Comparison of ENCODE assay signal across 9 cellular contexts in the genomic region with DNA sequence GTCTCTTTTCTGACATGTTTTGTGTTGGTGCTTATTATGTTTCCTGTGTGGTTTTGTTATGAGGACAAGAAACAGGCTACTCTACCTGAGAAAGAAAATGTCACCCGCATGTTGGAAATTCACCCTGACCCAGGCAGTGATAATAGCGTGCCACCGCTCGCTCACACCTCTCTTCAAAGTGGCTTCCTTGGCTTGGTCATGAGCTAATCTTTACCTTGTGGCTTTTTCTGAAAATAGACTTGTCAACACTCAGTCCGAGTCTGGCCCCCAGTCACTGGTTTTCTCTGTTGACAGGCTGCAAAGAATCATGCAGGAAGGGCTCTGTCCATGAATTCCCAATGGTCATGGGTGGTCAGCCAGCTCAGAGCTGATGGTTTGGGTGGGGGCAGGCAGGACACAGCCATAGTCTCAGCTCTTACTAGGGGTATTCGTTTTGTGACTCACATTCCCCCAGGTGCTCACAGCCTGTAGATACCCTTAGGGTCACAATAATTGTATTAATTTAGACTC.
DNase-seq lines count a peak whose midpoint lies in the region; ATAC-seq, FAIRE-seq and TF ChIP-seq lines count a peak whose summit lies in the region.
"Had no signal": no experiment of that assay in that cellular context is flagged by ENCODE, and none has a peak within 500 bp of the region (broad histone marks: within the 10 kb centered on the region; RNA-seq: fewer than 3 reads in every experiment).

No MANE protein-coding gene starts in this region.

- peaks cover 15 to 50% (median 43%) of the 10 kb centered on the region in 7 donors for H3K4me1 Mint-ChIP-seq in naive thymus-derived CD4-positive, alpha-beta T cell

- H3K9me3 Mint-ChIP-seq in naive thymus-derived CD4-positive, alpha-beta T cell: no peaks in the 10 kb centered on the region

- no peaks in the 10 kb centered on the region for H3K27me3 Mint-ChIP-seq in naive thymus-derived CD4-positive, alpha-beta T cell

- TF ChIP-seq CTCF in D721Med (IDR thresholded peaks at IDR 0.05; ENCODE audit: insufficient read depth, missing control alignments): no peak

- H3K4me3 ChIP-seq in naive thymus-derived CD4-positive, alpha-beta T cell (ENCODE audit: low read length): no peak overlapping the region

- no peak for FAIRE-seq in D721Med (lab: Jason Lieb, UNC)

- H3K9me3 ChIP-seq in naive thymus-derived CD4-positive, alpha-beta T cell (ENCODE audit: control insufficient read depth in 2 of 3, low read length in 3 of 3): no peaks in the 10 kb centered on the region

- ATAC-seq in GM21528 (IDR thresholded peaks at IDR 0.05; ENCODE audit: low FRiP score, unreplicated experiment): peak; percentile 61
- peak; percentile 37 for ATAC-seq in naive thymus-derived CD4-positive, alpha-beta T cell

- H3K27ac ChIP-seq in naive thymus-derived CD4-positive, alpha-beta T cell (ENCODE audit: low read depth, low read length): no peak overlapping the region
- H3K27ac ChIP-seq: 22Rv1 had no signal

- POLR2A ChIA-PET in naive thymus-derived CD4-positive, alpha-beta T cell (lab: Charles Lee): interaction anchor here (0.6 kb wide), 1 partner anchor 523 kb away, joined by 3 read pairs; no protein-coding TSS in a partner anchor

- DNase-seq in NCI-H146 (lab: John Stamatoyannopoulos, UW) (peak; percentile 42), NCI-H146 treated with DMSO at 0.1 percent for 48 hours (lab: John Stamatoyannopoulos, UW; ENCODE audit: unreplicated experiment) (no peak), HK-2 (ENCODE audit: unreplicated experiment) (peak; percentile 77), NCI-H69 (lab: John Stamatoyannopoulos, UW) (no peak), D721Med (ENCODE audit: insufficient read length, low spot score) (no peak), SIG-M5 (lab: John Stamatoyannopoulos, UW) (no peak)
- DNase-seq in naive thymus-derived CD4-positive, alpha-beta T cell: no peak

- H3K4me1 ChIP-seq in naive thymus-derived CD4-positive, alpha-beta T cell (ENCODE audit: control insufficient read depth in 2 of 2, insufficient read depth in 2 of 2, low read length in 2 of 2): peaks cover 10 to 29% of the 10 kb centered on the region in 2 donors

- H3K27ac Mint-ChIP-seq in naive thymus-derived CD4-positive, alpha-beta T cell: peak overlapping the region in 8 of 9 donors; percentile 18 to 90 (median 64)

- H3K27me3 ChIP-seq in naive thymus-derived CD4-positive, alpha-beta T cell (ENCODE audit: control insufficient read depth in 2 of 2, insufficient read depth in 2 of 2, low read length in 2 of 2): no peaks in the 10 kb centered on the region

- peaks cover 0 to 38% (median 0%) of the 10 kb centered on the region in 3 experiments for H3K36me3 ChIP-seq in naive thymus-derived CD4-positive, alpha-beta T cell (ENCODE audit: control insufficient read depth in 2 of 3, insufficient read depth in 3 of 3, low read length in 3 of 3)

- CTCF ChIA-PET in naive thymus-derived CD4-positive, alpha-beta T cell (lab: Charles Lee): no interaction called here

- intact Hi-C loops in naive thymus-derived CD4-positive, alpha-beta T cell (cut with micrococcal nuclease): loop anchor here in 1 of 2 donors (2.0 to 10.0 kb wide), 3 partner anchors 193 to 513 kb away; no protein-coding TSS in a partner anchor

- peak overlapping the region in 1 of 10 donors; percentile 16 for H3K4me3 Mint-ChIP-seq in naive thymus-derived CD4-positive, alpha-beta T cell

- peaks cover 0 to 40% (median 17%) of the 10 kb centered on the region in 5 donors for H3K36me3 Mint-ChIP-seq in naive thymus-derived CD4-positive, alpha-beta T cell

Comparison
In these comparisons a context has a peak if more than half of its experiments do, and no peak if none do; other contexts are left out.
1. DNase-seq: peak in NCI-H146 (single experiment) and HK-2 (single experiment); none in NCI-H146 treated with DMSO at 0.1 percent for 48 hours (single experiment), naive thymus-derived CD4-positive, alpha-beta T cell (0 of 9), NCI-H69 (single experiment), D721Med (single experiment) and SIG-M5 (single experiment).